Comparison of ENCODE assay signal across 1 cellular context in the genomic region with DNA sequence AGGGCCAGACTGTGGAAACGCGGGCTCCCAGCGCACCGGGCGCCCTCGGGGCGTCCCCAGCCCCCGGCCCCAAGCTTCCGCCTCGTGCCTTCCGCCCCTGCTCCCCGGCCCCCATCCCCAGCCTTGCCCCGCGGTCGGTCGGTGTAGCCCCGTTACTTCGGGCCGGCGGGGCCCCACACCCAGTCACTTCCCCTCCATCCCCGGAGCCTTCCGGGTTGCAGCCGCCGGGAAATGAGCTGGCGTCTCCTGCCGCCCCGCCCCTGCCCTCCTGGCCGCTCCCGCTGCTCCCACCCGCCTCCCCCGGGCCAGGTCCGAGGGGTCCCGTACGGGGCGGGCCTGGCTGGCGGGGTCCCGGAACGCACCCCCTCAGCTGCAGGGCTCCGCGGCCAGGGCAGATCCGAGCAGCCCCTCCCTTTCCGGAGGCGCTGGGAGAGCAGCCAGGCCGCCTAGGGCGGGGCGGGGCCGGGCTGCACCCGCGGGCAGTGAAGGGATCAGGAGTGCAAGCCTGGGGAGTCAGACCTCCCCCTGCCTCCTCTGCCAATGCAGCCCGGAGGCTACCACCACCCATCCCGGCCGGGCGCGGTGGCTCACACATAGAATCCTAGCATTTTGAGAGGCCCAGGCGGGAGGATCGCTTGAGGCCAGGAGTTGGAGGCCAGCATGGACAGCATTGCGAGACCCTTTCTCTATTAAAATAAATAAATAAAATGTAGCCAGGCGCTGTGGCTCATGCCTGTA.
TF ChIP-seq lines count a peak whose summit lies in the region.

No MANE protein-coding gene starts in this region.

TF ChIP-seq in K562, 482 proteins besides CTCF, POLR2A, EP300 and RAD21 (continued from another document and continues in another):
- TF ChIP-seq ELF4 (CRISPR knock-in tag; IDR thresholded peaks at IDR 0.05) (no peak), EGR1 (conservative IDR thresholded peaks at IDR 0.05) (0 out of 2 replicates have a peak, but pooled peaks have one; percentile 12), ETV5 (CRISPR knock-in tag; IDR thresholded peaks at IDR 0.05; ENCODE audit: low read depth) (peak; percentile 67), MYNN (IDR thresholded peaks at IDR 0.05) (peak; percentile 53; the same call in 1 of the 2 replicates), MYNN (CRISPR knock-in tag; IDR thresholded peaks at IDR 0.05) (no peak), ZNF584 (CRISPR knock-in tag; IDR thresholded peaks at IDR 0.05; ENCODE audit: low read depth) (no peak), RCOR1 (IDR thresholded peaks at IDR 0.05; ENCODE audit: borderline replicate concordance in 1 of 2, low read depth in 2 of 2, low read length in 2 of 2) (peak in 1 of 2 experiments; percentile 7; a peak in 1 of 4 replicates), TRIM28 (IDR thresholded peaks at IDR 0.05) (no peak), SRF (CRISPR knock-in tag; IDR thresholded peaks at IDR 0.05) (no peak), ZNF224 (CRISPR knock-in tag; IDR thresholded peaks at IDR 0.05) (no peak), ZNF551 (CRISPR knock-in tag; IDR thresholded peaks at IDR 0.05) (no peak), RBM22 (IDR thresholded peaks at IDR 0.05; ENCODE audit: low read depth, low read length, poor library complexity, severe bottlenecking) (peak; percentile 3), ZNF165 (CRISPR knock-in tag; IDR thresholded peaks at IDR 0.05; ENCODE audit: borderline replicate concordance) (no peak), FUS (optimal IDR thresholded peaks at IDR 0.05; ENCODE audit: low read depth, low read length) (no peak), NEUROD1 (IDR thresholded peaks at IDR 0.05; ENCODE audit: borderline replicate concordance, low read depth, low read length, partially characterized antibody) (no peak), IRF2 (CRISPR knock-in tag; IDR thresholded peaks at IDR 0.05) (no peak), TCFL5 (CRISPR knock-in tag; conservative IDR thresholded peaks at IDR 0.05) (no peak), GABPB1 (CRISPR knock-in tag; IDR thresholded peaks at IDR 0.05) (no peak; the same call in 1 of the 2 replicates), ZNF79 (CRISPR knock-in tag; IDR thresholded peaks at IDR 0.05; ENCODE audit: low read depth) (no peak), JUND (IDR thresholded peaks at IDR 0.05; ENCODE audit: borderline replicate concordance, low read depth, low read length) (0 out of 2 replicates have a peak, but pooled peaks have one; percentile 14), JUND (tag; IDR thresholded peaks at IDR 0.05; ENCODE audit: borderline replicate concordance, low read depth, low read length) (no peak; the same call in 2 of the 3 replicates), BRD4 (IDR thresholded peaks at IDR 0.05) (0 out of 2 replicates have a peak, but pooled peaks have one; percentile 7), CEBPG (CRISPR knock-in tag; IDR thresholded peaks at IDR 0.05) (no peak), CEBPG (tag; conservative IDR thresholded peaks at IDR 0.05 in 1 of 2, IDR thresholded peaks at IDR 0.05 in 1 of 2) (no peak), HCFC1 (IDR thresholded peaks at IDR 0.05; ENCODE audit: low read depth, low read length) (no peak), KDM2B (CRISPR knock-in tag; IDR thresholded peaks at IDR 0.05) (no peak), FOSL1 (tag; conservative IDR thresholded peaks at IDR 0.05) (no peak), ZKSCAN8 (CRISPR knock-in tag; IDR thresholded peaks at IDR 0.05) (no peak), GATAD2B (IDR thresholded peaks at IDR 0.05; ENCODE audit: borderline replicate concordance) (no peak), FOXP1 (CRISPR knock-in tag; IDR thresholded peaks at IDR 0.05) (no peak), MXI1 (IDR thresholded peaks at IDR 0.05; ENCODE audit: low read depth, low read length) (no peak), ZNF232 (CRISPR knock-in tag; IDR thresholded peaks at IDR 0.05) (no peak), SNRNP70 (optimal IDR thresholded peaks at IDR 0.05; ENCODE audit: low read depth, low read length) (no peak), ZNF124 (CRISPR knock-in tag; IDR thresholded peaks at IDR 0.05) (no peak)
- TF ChIP-seq, protein P1, sequence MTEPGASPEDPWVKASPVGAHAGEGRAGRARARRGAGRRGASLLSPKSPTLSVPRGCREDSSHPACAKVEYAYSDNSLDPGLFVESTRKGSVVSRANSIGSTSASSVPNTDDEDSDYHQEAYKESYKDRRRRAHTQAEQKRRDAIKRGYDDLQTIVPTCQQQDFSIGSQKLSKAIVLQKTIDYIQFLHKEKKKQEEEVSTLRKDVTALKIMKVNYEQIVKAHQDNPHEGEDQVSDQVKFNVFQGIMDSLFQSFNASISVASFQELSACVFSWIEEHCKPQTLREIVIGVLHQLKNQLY (CRISPR knock-in tag; conservative IDR thresholded peaks at IDR 0.05), result no peak
- TF ChIP-seq, protein P2, sequence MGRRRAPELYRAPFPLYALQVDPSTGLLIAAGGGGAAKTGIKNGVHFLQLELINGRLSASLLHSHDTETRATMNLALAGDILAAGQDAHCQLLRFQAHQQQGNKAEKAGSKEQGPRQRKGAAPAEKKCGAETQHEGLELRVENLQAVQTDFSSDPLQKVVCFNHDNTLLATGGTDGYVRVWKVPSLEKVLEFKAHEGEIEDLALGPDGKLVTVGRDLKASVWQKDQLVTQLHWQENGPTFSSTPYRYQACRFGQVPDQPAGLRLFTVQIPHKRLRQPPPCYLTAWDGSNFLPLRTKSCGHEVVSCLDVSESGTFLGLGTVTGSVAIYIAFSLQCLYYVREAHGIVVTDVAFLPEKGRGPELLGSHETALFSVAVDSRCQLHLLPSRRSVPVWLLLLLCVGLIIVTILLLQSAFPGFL (CRISPR knock-in tag; IDR thresholded peaks at IDR 0.05), result no peak
- TF ChIP-seq, protein P3, sequence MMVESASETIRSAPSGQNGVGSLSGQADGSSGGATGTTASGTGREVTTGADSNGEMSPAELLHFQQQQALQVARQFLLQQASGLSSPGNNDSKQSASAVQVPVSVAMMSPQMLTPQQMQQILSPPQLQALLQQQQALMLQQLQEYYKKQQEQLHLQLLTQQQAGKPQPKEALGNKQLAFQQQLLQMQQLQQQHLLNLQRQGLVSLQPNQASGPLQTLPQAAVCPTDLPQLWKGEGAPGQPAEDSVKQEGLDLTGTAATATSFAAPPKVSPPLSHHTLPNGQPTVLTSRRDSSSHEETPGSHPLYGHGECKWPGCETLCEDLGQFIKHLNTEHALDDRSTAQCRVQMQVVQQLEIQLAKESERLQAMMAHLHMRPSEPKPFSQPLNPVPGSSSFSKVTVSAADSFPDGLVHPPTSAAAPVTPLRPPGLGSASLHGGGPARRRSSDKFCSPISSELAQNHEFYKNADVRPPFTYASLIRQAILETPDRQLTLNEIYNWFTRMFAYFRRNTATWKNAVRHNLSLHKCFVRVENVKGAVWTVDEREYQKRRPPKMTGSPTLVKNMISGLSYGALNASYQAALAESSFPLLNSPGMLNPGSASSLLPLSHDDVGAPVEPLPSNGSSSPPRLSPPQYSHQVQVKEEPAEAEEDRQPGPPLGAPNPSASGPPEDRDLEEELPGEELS (CRISPR knock-in tag; IDR thresholded peaks at IDR 0.05; ENCODE audit: borderline replicate concordance), result no peak
- TF ChIP-seq, protein P4, sequence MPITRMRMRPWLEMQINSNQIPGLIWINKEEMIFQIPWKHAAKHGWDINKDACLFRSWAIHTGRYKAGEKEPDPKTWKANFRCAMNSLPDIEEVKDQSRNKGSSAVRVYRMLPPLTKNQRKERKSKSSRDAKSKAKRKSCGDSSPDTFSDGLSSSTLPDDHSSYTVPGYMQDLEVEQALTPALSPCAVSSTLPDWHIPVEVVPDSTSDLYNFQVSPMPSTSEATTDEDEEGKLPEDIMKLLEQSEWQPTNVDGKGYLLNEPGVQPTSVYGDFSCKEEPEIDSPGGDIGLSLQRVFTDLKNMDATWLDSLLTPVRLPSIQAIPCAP (CRISPR knock-in tag; IDR thresholded peaks at IDR 0.05; ENCODE audit: borderline replicate concordance), result no peak
- TF ChIP-seq, protein P5, sequence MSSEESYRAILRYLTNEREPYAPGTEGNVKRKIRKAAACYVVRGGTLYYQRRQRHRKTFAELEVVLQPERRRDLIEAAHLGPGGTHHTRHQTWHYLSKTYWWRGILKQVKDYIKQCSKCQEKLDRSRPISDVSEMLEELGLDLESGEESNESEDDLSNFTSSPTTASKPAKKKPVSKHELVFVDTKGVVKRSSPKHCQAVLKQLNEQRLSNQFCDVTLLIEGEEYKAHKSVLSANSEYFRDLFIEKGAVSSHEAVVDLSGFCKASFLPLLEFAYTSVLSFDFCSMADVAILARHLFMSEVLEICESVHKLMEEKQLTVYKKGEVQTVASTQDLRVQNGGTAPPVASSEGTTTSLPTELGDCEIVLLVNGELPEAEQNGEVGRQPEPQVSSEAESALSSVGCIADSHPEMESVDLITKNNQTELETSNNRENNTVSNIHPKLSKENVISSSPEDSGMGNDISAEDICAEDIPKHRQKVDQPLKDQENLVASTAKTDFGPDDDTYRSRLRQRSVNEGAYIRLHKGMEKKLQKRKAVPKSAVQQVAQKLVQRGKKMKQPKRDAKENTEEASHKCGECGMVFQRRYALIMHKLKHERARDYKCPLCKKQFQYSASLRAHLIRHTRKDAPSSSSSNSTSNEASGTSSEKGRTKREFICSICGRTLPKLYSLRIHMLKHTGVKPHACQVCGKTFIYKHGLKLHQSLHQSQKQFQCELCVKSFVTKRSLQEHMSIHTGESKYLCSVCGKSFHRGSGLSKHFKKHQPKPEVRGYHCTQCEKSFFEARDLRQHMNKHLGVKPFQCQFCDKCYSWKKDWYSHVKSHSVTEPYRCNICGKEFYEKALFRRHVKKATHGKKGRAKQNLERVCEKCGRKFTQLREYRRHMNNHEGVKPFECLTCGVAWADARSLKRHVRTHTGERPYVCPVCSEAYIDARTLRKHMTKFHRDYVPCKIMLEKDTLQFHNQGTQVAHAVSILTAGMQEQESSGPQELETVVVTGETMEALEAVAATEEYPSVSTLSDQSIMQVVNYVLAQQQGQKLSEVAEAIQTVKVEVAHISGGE (CRISPR knock-in tag; IDR thresholded peaks at IDR 0.05), result no peak; a peak in 1 of 6 replicates
- TF ChIP-seq, protein P6, sequence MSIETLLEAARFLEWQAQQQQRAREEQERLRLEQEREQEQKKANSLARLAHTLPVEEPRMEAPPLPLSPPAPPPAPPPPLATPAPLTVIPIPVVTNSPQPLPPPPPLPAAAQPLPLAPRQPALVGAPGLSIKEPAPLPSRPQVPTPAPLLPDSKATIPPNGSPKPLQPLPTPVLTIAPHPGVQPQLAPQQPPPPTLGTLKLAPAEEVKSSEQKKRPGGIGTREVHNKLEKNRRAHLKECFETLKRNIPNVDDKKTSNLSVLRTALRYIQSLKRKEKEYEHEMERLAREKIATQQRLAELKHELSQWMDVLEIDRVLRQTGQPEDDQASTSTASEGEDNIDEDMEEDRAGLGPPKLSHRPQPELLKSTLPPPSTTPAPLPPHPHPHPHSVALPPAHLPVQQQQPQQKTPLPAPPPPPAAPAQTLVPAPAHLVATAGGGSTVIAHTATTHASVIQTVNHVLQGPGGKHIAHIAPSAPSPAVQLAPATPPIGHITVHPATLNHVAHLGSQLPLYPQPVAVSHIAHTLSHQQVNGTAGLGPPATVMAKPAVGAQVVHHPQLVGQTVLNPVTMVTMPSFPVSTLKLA (conservative IDR thresholded peaks at IDR 0.05), result peak; percentile 12 to 46; a peak in 2 of 4 replicates
- TF ChIP-seq, protein P7, sequence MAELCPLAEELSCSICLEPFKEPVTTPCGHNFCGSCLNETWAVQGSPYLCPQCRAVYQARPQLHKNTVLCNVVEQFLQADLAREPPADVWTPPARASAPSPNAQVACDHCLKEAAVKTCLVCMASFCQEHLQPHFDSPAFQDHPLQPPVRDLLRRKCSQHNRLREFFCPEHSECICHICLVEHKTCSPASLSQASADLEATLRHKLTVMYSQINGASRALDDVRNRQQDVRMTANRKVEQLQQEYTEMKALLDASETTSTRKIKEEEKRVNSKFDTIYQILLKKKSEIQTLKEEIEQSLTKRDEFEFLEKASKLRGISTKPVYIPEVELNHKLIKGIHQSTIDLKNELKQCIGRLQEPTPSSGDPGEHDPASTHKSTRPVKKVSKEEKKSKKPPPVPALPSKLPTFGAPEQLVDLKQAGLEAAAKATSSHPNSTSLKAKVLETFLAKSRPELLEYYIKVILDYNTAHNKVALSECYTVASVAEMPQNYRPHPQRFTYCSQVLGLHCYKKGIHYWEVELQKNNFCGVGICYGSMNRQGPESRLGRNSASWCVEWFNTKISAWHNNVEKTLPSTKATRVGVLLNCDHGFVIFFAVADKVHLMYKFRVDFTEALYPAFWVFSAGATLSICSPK (IDR thresholded peaks at IDR 0.05; ENCODE audit: borderline replicate concordance), result no peak
- TF ChIP-seq, protein P8, sequence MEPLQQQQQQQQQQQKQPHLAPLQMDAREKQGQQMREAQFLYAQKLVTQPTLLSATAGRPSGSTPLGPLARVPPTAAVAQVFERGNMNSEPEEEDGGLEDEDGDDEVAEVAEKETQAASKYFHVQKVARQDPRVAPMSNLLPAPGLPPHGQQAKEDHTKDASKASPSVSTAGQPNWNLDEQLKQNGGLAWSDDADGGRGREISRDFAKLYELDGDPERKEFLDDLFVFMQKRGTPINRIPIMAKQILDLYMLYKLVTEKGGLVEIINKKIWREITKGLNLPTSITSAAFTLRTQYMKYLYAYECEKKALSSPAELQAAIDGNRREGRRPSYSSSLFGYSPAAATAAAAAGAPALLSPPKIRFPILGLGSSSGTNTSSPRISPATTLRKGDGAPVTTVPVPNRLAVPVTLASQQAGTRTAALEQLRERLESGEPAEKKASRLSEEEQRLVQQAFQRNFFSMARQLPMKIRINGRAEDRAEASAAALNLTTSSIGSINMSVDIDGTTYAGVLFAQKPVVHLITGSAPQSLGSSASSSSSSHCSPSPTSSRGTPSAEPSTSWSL (CRISPR knock-in tag; IDR thresholded peaks at IDR 0.05; ENCODE audit: borderline replicate concordance), result no peak
- TF ChIP-seq, protein P9, sequence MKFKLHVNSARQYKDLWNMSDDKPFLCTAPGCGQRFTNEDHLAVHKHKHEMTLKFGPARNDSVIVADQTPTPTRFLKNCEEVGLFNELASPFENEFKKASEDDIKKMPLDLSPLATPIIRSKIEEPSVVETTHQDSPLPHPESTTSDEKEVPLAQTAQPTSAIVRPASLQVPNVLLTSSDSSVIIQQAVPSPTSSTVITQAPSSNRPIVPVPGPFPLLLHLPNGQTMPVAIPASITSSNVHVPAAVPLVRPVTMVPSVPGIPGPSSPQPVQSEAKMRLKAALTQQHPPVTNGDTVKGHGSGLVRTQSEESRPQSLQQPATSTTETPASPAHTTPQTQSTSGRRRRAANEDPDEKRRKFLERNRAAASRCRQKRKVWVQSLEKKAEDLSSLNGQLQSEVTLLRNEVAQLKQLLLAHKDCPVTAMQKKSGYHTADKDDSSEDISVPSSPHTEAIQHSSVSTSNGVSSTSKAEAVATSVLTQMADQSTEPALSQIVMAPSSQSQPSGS (CRISPR knock-in tag; IDR thresholded peaks at IDR 0.05), result no peak
